3 cellular contexts compared by ENCODE assay signal in the genomic region with DNA sequence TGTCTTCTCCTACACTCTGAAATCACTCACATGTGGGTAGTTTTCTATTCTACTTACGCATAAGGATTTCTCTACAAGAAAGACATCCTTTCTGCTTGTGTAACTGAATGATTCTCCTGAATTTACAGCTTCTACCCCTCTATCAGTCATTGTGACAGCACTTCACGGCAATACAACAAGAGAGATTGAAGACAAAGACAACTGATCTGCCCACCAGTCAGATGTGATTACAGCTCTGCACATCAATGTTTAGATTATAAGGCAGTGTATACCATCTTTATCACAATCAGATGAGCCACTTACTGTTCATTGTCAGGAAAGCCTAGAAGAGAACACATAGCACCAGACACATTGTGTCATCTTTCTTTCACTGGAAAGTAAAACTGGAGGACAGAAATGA.
"Had no signal": no experiment of that assay in that cellular context is flagged by ENCODE, and none has a peak within 500 bp of the region (broad histone marks: within the 10 kb centered on the region; RNA-seq: fewer than 3 reads in every experiment).

No MANE protein-coding gene starts in this region.

- ATAC-seq: GM12878 had no signal

- DNase-seq: GDM1, GF-D8 had no signal

- H3K4me3 ChIP-seq: GM12878 had no signal
